ENCODE assay signal across 12 cellular contexts in the genomic region with DNA sequence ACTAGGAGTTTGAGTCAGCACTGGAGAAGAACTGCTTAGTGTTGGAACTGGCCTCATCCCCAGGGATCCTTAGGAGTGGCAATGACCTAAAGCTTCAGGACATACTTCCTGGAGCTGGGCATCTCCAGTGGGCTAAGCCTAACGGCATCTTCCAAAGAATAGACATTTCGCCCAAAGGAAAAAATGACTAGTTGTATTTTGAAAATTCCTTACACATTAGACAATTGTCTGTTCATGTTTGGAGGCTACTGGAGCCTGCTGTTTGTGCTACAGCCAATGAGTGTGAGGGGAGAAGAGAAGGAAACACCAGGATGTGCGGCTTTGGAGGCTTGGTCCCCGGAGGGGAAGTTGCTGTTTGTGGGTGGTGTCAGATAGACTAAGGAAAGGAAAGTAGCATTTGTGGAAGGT.
DNase-seq lines count a peak whose midpoint lies in the region; ATAC-seq and TF ChIP-seq lines count a peak whose summit lies in the region.
"Had no signal": no experiment of that assay in that cellular context is flagged by ENCODE, and none has a peak within 500 bp of the region (broad histone marks: within the 10 kb centered on the region; RNA-seq: fewer than 3 reads in every experiment).

No MANE protein-coding gene starts in this region.

- H3K9me3 ChIP-seq in right cardiac atrium (ENCODE audit: control insufficient read depth, low read length): no peaks in the 10 kb centered on the region
- no peaks in the 10 kb centered on the region for H3K9me3 ChIP-seq in aorta (ENCODE audit: control insufficient read depth, low read length)

- H3K4me3 ChIP-seq in cardiac fibroblast (replicated peaks in 1 of 2; ENCODE audit: low read depth in 2 of 2, low read length in 2 of 2): no peak overlapping the region
- no peak overlapping the region for H3K4me3 ChIP-seq in right cardiac atrium (ENCODE audit: low read length)
- H3K4me3 ChIP-seq in aorta (ENCODE audit: low read length in 2 of 2): no peak overlapping the region
- H3K4me3 ChIP-seq: dorsolateral prefrontal cortex had no signal

- H3K27me3 ChIP-seq in right cardiac atrium (ENCODE audit: control insufficient read depth, insufficient read depth) (no peaks in the 10 kb centered on the region), aorta (ENCODE audit: control insufficient read depth in 1 of 2, insufficient read depth in 2 of 2, low read length in 1 of 2) (no peaks in the 10 kb centered on the region)

- intact Hi-C loops in right cardiac atrium (cut with DNase I) (no loop called here), aorta (cut with DNase I) (no loop called here)

- no peak for TF ChIP-seq CTCF in cardiac fibroblast (IDR thresholded peaks at IDR 0.05; ENCODE audit: low read depth, low read length)

- H3K27ac ChIP-seq in right cardiac atrium (ENCODE audit: low read length) (peak overlapping the region; percentile 75), aorta (ENCODE audit: low read depth in 1 of 2, low read length in 2 of 2) (no peak overlapping the region)

- H3K27ac Mint-ChIP-seq in activated T-helper 17 cell treated with anti-CD3 and anti-CD28 coated beads, Interleukin-2, amount 50 U/mL, for 72 hours: no peak overlapping the region
- H3K27ac Mint-ChIP-seq: activated CD4-positive, alpha-beta T cell treated with anti-CD3 and anti-CD28 coated beads, Interleukin-2, amount 10 ng/mL, durations not matched to agents 7 days and 5 days; activated naive CD4-positive, alpha-beta T cell treated with anti-CD3 and anti-CD28 coated beads for 36 hours had no signal

- no peaks in the 10 kb centered on the region for H3K36me3 ChIP-seq in aorta (ENCODE audit: control insufficient read depth in 1 of 2, insufficient read depth in 2 of 2, low read length in 1 of 2)

- H3K4me1 ChIP-seq in right cardiac atrium (ENCODE audit: control insufficient read depth, insufficient read depth, low read length) (peaks cover 7% of the 10 kb centered on the region), aorta (ENCODE audit: control insufficient read depth in 1 of 2, insufficient read depth in 2 of 2, low read length in 2 of 2) (no peaks in the 10 kb centered on the region)

- H3K4me3 Mint-ChIP-seq in activated T-helper 17 cell treated with anti-CD3 and anti-CD28 coated beads, Interleukin-2, amount 50 U/mL, for 72 hours: no peak overlapping the region
- H3K4me3 Mint-ChIP-seq: activated CD4-positive, alpha-beta T cell treated with anti-CD3 and anti-CD28 coated beads, Interleukin-2, amount 10 ng/mL, durations not matched to agents 7 days and 5 days; activated naive CD4-positive, alpha-beta T cell treated with anti-CD3 and anti-CD28 coated beads for 36 hours had no signal

- H3K27me3 Mint-ChIP-seq in activated T-helper 17 cell treated with anti-CD3 and anti-CD28 coated beads, Interleukin-2, amount 50 U/mL, for 72 hours: peaks cover 24% of the 10 kb centered on the region

- DNase-seq in HT1080 (ENCODE audit: low read depth) (peak; percentile 62), cardiac fibroblast (ENCODE audit: low read depth in 2 of 2) (peak; percentile 70 to 82), right cardiac atrium (peak; percentile 49 to 69 (median 59)), aorta (peak in 1 of 2 donors; percentile 53), NCI-H1105 treated with DMSO at 0.1 percent for 48 hours (lab: John Stamatoyannopoulos, UW) (no peak), HUDEP-2 (lab: John Stamatoyannopoulos, UW; ENCODE audit: unreplicated experiment in 76 of 76) (no peak)
- DNase-seq: activated CD4-positive, alpha-beta T cell treated with anti-CD3 and anti-CD28 coated beads, Interleukin-2, amount 10 ng/mL, durations not matched to agents 7 days and 5 days; activated naive CD4-positive, alpha-beta T cell treated with anti-CD3 and anti-CD28 coated beads for 36 hours; DMS79; dorsolateral prefrontal cortex; Karpas-422 had no signal

- H3K4me1 Mint-ChIP-seq in activated T-helper 17 cell treated with anti-CD3 and anti-CD28 coated beads, Interleukin-2, amount 50 U/mL, for 72 hours: peaks cover 2% of the 10 kb centered on the region

- ATAC-seq in right cardiac atrium: peak; percentile 86 to 93
- peak; percentile 58 for ATAC-seq in aorta (ENCODE audit: low FRiP score)
- ATAC-seq in activated T-helper 17 cell treated with anti-CD3 and anti-CD28 coated beads, Interleukin-2, amount 50 U/mL, for 72 hours (replicated peaks): no peak

- no peaks in the 10 kb centered on the region for H3K36me3 Mint-ChIP-seq in activated T-helper 17 cell treated with anti-CD3 and anti-CD28 coated beads, Interleukin-2, amount 50 U/mL, for 72 hours (ENCODE audit: low read depth)

- no peaks in the 10 kb centered on the region for H3K9me3 Mint-ChIP-seq in activated T-helper 17 cell treated with anti-CD3 and anti-CD28 coated beads, Interleukin-2, amount 50 U/mL, for 72 hours
- H3K9me3 Mint-ChIP-seq: activated naive CD4-positive, alpha-beta T cell treated with anti-CD3 and anti-CD28 coated beads for 36 hours had no signal

- 34% methylated on average over 4 of the region's 4 CpGs for WGBS in right cardiac atrium
- WGBS in aorta, 2 donors: 16 to 24% methylated on average over 4 of the region's 4 CpGs

Comparison
In these comparisons a context has a peak if more than half of its experiments do, and no peak if none do; other contexts are left out.
1. DNase-seq: peak in HT1080 (single experiment), cardiac fibroblast (2 of 2) and right cardiac atrium (3 of 3); none in NCI-H1105 treated with DMSO at 0.1 percent for 48 hours (single experiment) and HUDEP-2 (0 of 76).